ENCODE assay signal across 29 cellular contexts in the genomic region with DNA sequence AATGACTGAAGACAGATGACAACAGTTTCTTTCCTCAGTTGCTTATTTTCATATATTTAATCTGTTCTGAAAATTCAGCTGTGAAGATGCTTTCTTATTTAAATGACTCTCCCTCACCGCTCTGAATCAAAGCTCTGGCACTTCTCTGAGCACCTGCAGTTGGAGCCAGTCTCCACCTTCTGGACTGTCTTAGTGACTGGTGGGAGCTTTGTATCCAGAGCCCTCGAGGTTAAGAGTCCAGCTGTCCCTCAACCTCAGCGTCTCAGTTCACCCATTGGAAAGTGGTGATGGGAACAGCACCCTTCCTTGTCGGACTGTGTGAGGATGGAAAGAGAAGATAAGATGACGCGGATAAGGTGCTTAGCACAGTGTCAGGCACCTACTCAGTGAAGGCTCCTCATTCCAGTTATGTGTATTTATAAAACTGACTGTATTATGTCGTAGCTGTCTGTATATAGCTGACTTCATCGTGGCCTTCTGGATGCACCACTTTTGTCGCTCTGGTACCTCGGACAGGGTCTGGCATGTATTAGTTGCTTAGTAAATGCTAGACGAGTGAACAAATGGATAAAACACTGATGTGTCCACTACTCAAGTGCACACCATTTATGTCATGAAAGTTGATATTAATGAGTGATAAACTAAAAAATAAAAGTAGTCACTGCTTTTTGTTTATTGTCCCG. TPM values are rescaled to one million over a fixed set of nuclear protein-coding genes. Genes with fewer than 3 reads are reported as not detected.
DNase-seq lines count a peak whose midpoint lies in the region; ATAC-seq and TF ChIP-seq lines count a peak whose summit lies in the region.
"Had no signal": no experiment of that assay in that cellular context is flagged by ENCODE, and none has a peak within 500 bp of the region (broad histone marks: within the 10 kb centered on the region; RNA-seq: fewer than 3 reads in every experiment).

No MANE protein-coding gene starts in this region.

- peaks cover 81% of the 10 kb centered on the region for H3K36me3 ChIP-seq in RWPE2 (ENCODE audit: low read depth)
- H3K36me3 ChIP-seq in esophagus squamous epithelium, result peaks cover 7 to 67% (median 20%) of the 10 kb centered on the region in 3 donors
- no peaks in the 10 kb centered on the region for H3K36me3 ChIP-seq in sigmoid colon
- H3K36me3 ChIP-seq: ascending aorta, ovary had no signal

- intact Hi-C loops in esophagus squamous epithelium (cut with DNase I), result no loop called here
- intact Hi-C loops in sigmoid colon (cut with DNase I), result no loop called here

- WGBS in esophagus squamous epithelium, 2 donors, result 76 to 87% methylated on average over 11 to 12 of the region's 12 CpGs
- 87 to 90% methylated on average over 12 of the region's 12 CpGs for WGBS in sigmoid colon, 2 donors

- no peak for DNase-seq in activated T-cell treated with anti-CD3 and anti-CD28 coated beads, Interleukin-2, amount 50 U/mL, for 24 hours
- DNase-seq in activated T-cell treated with anti-CD3 and anti-CD28 coated beads, Interleukin-2, amount 50 U/mL, for 48 hours, result no peak
- DNase-seq in RWPE2 (ENCODE audit: low spot score) (peak; percentile 12), esophagus squamous epithelium (lab: John Stamatoyannopoulos, UW) (no peak), sigmoid colon (no peak), T1000 (lab: John Stamatoyannopoulos, UW) (no peak)
- no peak for DNase-seq in stimulated activated CD4-positive, alpha-beta T cell treated with anti-CD3 and anti-CD28 coated beads, Interleukin-2, amount 100 ng/mL, for 48 hours
- DNase-seq: activated CD4-positive, alpha-beta T cell treated with anti-CD3 and anti-CD28 coated beads, Interleukin-2, amount 50 U/mL, for 48 hours; activated naive CD8-positive, alpha-beta T cell treated with anti-CD3 and anti-CD28 coated beads for 36 hours; Calu3; cortex of kidney; effector memory CD4-positive, alpha-beta T cell; GOT3; left colon; NCI-H1417; NCI-H226; NCI-H526 treated with DMSO at 0.1 percent for 48 hours; nephron progenitor cell; NK-92 treated with Interleukin-12 subunit alpha and Interleukin-12 subunit beta, amount 100 ng/mL, for 24 hours; ovary; stimulated activated naive CD8-positive, alpha-beta T cell treated with anti-CD3 and anti-CD28 coated beads, Interleukin-15, Interleukin-2, amounts not matched to agents 100 U/mL and 50 U/mL, for 24 hours; T-helper 2 cell; testis had no signal

- H3K4me3 ChIP-seq in RWPE2 (ENCODE audit: severe bottlenecking) (no peak overlapping the region), esophagus squamous epithelium (no peak overlapping the region), sigmoid colon (no peak overlapping the region)
- H3K4me3 ChIP-seq: ascending aorta, ovary, smooth muscle cell, testis had no signal

- H3K4me3 Mint-ChIP-seq in activated T-cell treated with anti-CD3 and anti-CD28 coated beads, Interleukin-2, amount 50 U/mL, for 24 hours, result no peak overlapping the region
- H3K4me3 Mint-ChIP-seq: activated naive CD8-positive, alpha-beta T cell treated with anti-CD3 and anti-CD28 coated beads for 36 hours; nephron progenitor cell had no signal

- ATAC-seq in RWPE2 (ENCODE audit: low read depth) (peak; percentile 24), HG03159 (IDR thresholded peaks at IDR 0.05; ENCODE audit: unreplicated experiment) (no peak)
- ATAC-seq: left colon; stimulated activated naive CD8-positive, alpha-beta T cell treated with anti-CD3 and anti-CD28 coated beads, Interleukin-15, Interleukin-2, amounts not matched to agents 100 U/mL and 50 U/mL, for 24 hours had no signal

- peak overlapping the region; percentile 14 for H3K27ac Mint-ChIP-seq in activated T-cell treated with anti-CD3 and anti-CD28 coated beads, Interleukin-2, amount 50 U/mL, for 24 hours
- H3K27ac Mint-ChIP-seq: activated naive CD8-positive, alpha-beta T cell treated with anti-CD3 and anti-CD28 coated beads for 36 hours; activated T-helper 2 cell treated with anti-CD3 and anti-CD28 coated beads, Interferon-gamma antibody, Interleukin-2, Interleukin-4, amounts not matched to agents 10 μg/mL and 5 μg/mL and 100 μg/mL, durations not matched to agents 14 hours and 24 hours and 36 hours; nephron progenitor cell had no signal

- H3K27me3 ChIP-seq in RWPE2 (ENCODE audit: insufficient read depth, poor library complexity, severe bottlenecking) (no peaks in the 10 kb centered on the region), esophagus squamous epithelium (no peaks in the 10 kb centered on the region), sigmoid colon (no peaks in the 10 kb centered on the region)
- H3K27me3 ChIP-seq: ascending aorta, ovary, testis had no signal

- H3K27me3 Mint-ChIP-seq in activated T-cell treated with anti-CD3 and anti-CD28 coated beads, Interleukin-2, amount 50 U/mL, for 24 hours, result no peaks in the 10 kb centered on the region
- H3K27me3 Mint-ChIP-seq: activated naive CD8-positive, alpha-beta T cell treated with anti-CD3 and anti-CD28 coated beads for 36 hours had no signal

- peaks cover 87% of the 10 kb centered on the region for H3K36me3 Mint-ChIP-seq in activated T-cell treated with anti-CD3 and anti-CD28 coated beads, Interleukin-2, amount 50 U/mL, for 24 hours (ENCODE audit: low read depth)

- no peak for TF ChIP-seq POLR2A in esophagus squamous epithelium (IDR thresholded peaks at IDR 0.05)
- no peak for TF ChIP-seq POLR2A in sigmoid colon (IDR thresholded peaks at IDR 0.05)

- H3K27ac ChIP-seq in RWPE2 (ENCODE audit: poor library complexity, severe bottlenecking), result peak overlapping the region; percentile 57
- peak overlapping the region in 3 of 4 donors; percentile 1 to 55 (median 43) for H3K27ac ChIP-seq in esophagus squamous epithelium
- H3K27ac ChIP-seq in sigmoid colon, result peak overlapping the region in 3 of 4 donors; percentile 24 to 97 (median 96)
- H3K27ac ChIP-seq: ascending aorta, HL-60, KMS-11, ovary, testis had no signal

- H3K4me1 ChIP-seq in RWPE2 (ENCODE audit: insufficient read depth, poor library complexity, severe bottlenecking) (peaks cover 18% of the 10 kb centered on the region), esophagus squamous epithelium (peaks cover 9 to 61% (median 35%) of the 10 kb centered on the region in 3 donors), sigmoid colon (peaks cover 0 to 70% (median 62%) of the 10 kb centered on the region in 4 donors)

- peaks cover 50% of the 10 kb centered on the region for H3K4me1 Mint-ChIP-seq in activated T-cell treated with anti-CD3 and anti-CD28 coated beads, Interleukin-2, amount 50 U/mL, for 24 hours (ENCODE audit: low read depth)
- H3K4me1 Mint-ChIP-seq: nephron progenitor cell had no signal

- TF ChIP-seq CTCF in RWPE2 (IDR thresholded peaks at IDR 0.05; ENCODE audit: poor library complexity, severe bottlenecking), result no peak
- no peak for TF ChIP-seq CTCF in esophagus squamous epithelium (IDR thresholded peaks at IDR 0.05)
- TF ChIP-seq CTCF in sigmoid colon (IDR thresholded peaks at IDR 0.05), result no peak

- no peaks in the 10 kb centered on the region for H3K9me3 Mint-ChIP-seq in activated T-cell treated with anti-CD3 and anti-CD28 coated beads, Interleukin-2, amount 50 U/mL, for 24 hours
- H3K9me3 Mint-ChIP-seq: activated naive CD8-positive, alpha-beta T cell treated with anti-CD3 and anti-CD28 coated beads for 36 hours; activated T-helper 2 cell treated with anti-CD3 and anti-CD28 coated beads, Interferon-gamma antibody, Interleukin-2, Interleukin-4, amounts not matched to agents 10 μg/mL and 5 μg/mL and 100 μg/mL, durations not matched to agents 14 hours and 24 hours and 36 hours; nephron progenitor cell had no signal

- H3K9me3 ChIP-seq in RWPE2 (ENCODE audit: severe bottlenecking), result no peaks in the 10 kb centered on the region
- H3K9me3 ChIP-seq in esophagus squamous epithelium, result no peaks in the 10 kb centered on the region
- no peaks in the 10 kb centered on the region for H3K9me3 ChIP-seq in sigmoid colon
- H3K9me3 ChIP-seq: ascending aorta, ovary, testis had no signal

- no peak for TF ChIP-seq EP300 in sigmoid colon (IDR thresholded peaks at IDR 0.05)

RNA-seq across cellular contexts. Expression of gene ELK3, which starts 34.5 kb away (rescaled TPM):
- 10 to 100 TPM; 24.8 to 44.0 (median 34.8) TPM for total RNA-seq in esophagus squamous epithelium
- total RNA-seq in sigmoid colon, result 10 to 100 TPM; 15.7 to 23.8 (median 18.4) TPM
- polyA plus RNA-seq in sigmoid colon, result 10 to 100 TPM in 1 of 3 donors, 1 to 10 TPM in 2; 2.3 to 12.0 (median 9.0) TPM

Comparison
In these comparisons a context has a peak if more than half of its experiments do, and no peak if none do; other contexts are left out.
1. H3K27ac ChIP-seq: peak in every context shown above with its lines; median percentile 96 in sigmoid colon; 57 in RWPE2; 43 in esophagus squamous epithelium.